20 cellular contexts compared by ENCODE assay signal in genomic region chr19:11061951-11062350, GRCh38. TPM values are rescaled to one million over a fixed set of nuclear protein-coding genes. Genes with fewer than 3 reads are reported as not detected.
DNase-seq lines count a peak whose midpoint lies in the region; TF ChIP-seq lines count a peak whose summit lies in the region.
"Had no signal": no experiment of that assay in that cellular context is flagged by ENCODE, and none has a peak within 500 bp of the region (broad histone marks: within the 10 kb centered on the region; RNA-seq: fewer than 3 reads in every experiment).

No MANE protein-coding gene starts in this region.

- dilution Hi-C loops in mammary epithelial cell (cut with HindIII; ENCODE audit: low sequenced_read_pairs) = loop anchor here (5.0 to 10.0 kb wide), 4 partner anchors 35 to 143 kb away; partner anchors contain the start of gene SMARCA4

- TF ChIP-seq CTCF in MCF 10A (IDR thresholded peaks at IDR 0.05; ENCODE audit: unreplicated experiment) (no peak), breast epithelium (IDR thresholded peaks at IDR 0.05) (no peak), mammary epithelial cell (conservative IDR thresholded peaks at IDR 0.05 in 1 of 2, IDR thresholded peaks at IDR 0.05 in 1 of 2; ENCODE audit: extremely low read depth in 1 of 2, insufficient read depth in 1 of 2, low read depth in 1 of 2, low read length in 2 of 2) (no peak)

- no peaks in the 10 kb centered on the region for H3K9me3 Mint-ChIP-seq in MCF 10A (ENCODE audit: unreplicated experiment)
- H3K9me3 Mint-ChIP-seq: CD4-positive, CD25-positive, alpha-beta regulatory T cell; GM23338 had no signal

- H3K36me3 Mint-ChIP-seq in MCF 10A (ENCODE audit: insufficient read depth, unreplicated experiment) = peaks cover 59% of the 10 kb centered on the region

- intact Hi-C loops in MCF 10A (cut with micrococcal nuclease) = no loop called here
- intact Hi-C loops in breast epithelium (cut with DNase I; ENCODE audit: low total_unique reads) = no loop called here
- intact Hi-C loops in mammary epithelial cell (cut with micrococcal nuclease) = no loop called here

- no peaks in the 10 kb centered on the region for H3K27me3 Mint-ChIP-seq in MCF 10A (ENCODE audit: insufficient read depth, unreplicated experiment)
- H3K27me3 Mint-ChIP-seq: B cell; CD4-positive, CD25-positive, alpha-beta regulatory T cell had no signal

- H3K36me3 ChIP-seq in breast epithelium (no peaks in the 10 kb centered on the region), mammary epithelial cell (ENCODE audit: insufficient read depth, low read length) (peaks cover 6% of the 10 kb centered on the region), stomach smooth muscle (ENCODE audit: control insufficient read depth in 2 of 2, insufficient read depth in 2 of 2, low read length in 2 of 2) (peaks cover 3 to 15% of the 10 kb centered on the region in 2 donors)

- TF ChIP-seq POLR2A in breast epithelium (IDR thresholded peaks at IDR 0.05) = no peak

- H3K4me2 ChIP-seq in mammary epithelial cell (ENCODE audit: insufficient read depth, low read depth, low read length) = no peak overlapping the region
- H3K4me2 ChIP-seq: GM23338 had no signal

- CTCF ChIA-PET in MCF 10A (lab: Yijun Ruan, JAX) = interaction anchor here (0.7 to 1.2 kb wide), 2 partner anchors 26 to 40 kb away, joined by 3 to 6 read pairs; no protein-coding TSS in a partner anchor
- CTCF ChIA-PET in mammary epithelial cell (lab: Charles Lee; ENCODE audit: low non-redundant PET) = no interaction called here

- H2AFZ ChIP-seq in mammary epithelial cell (ENCODE audit: low read depth, low read length) = no peak overlapping the region
- H2AFZ ChIP-seq: GM23338 had no signal

- POLR2A ChIA-PET in MCF 10A (lab: Yijun Ruan, JAX) = no interaction called here

- no peaks in the 10 kb centered on the region for H3K79me2 ChIP-seq in mammary epithelial cell (ENCODE audit: insufficient read depth, low read length)

- H3K4me3 Mint-ChIP-seq in MCF 10A (ENCODE audit: unreplicated experiment) = no peak overlapping the region
- H3K4me3 Mint-ChIP-seq: B cell; CD4-positive, CD25-positive, alpha-beta regulatory T cell; GM23338 had no signal

- in situ Hi-C loops in mammary epithelial cell (cut with MboI; ENCODE audit: low sequenced_read_pairs in 2 of 2) (no loop called here), G401 (cut with HindIII; ENCODE audit: low sequenced_read_pairs) (loop anchor here (5.0 kb wide), 1 partner anchor 35 kb away; no protein-coding TSS in a partner anchor)

- BruUV-seq in MCF 10A (replicated peaks; lab: Mats Ljungman, UMichigan) (TSS peak; percentile 70), mammary epithelial cell (replicated peaks; lab: Mats Ljungman, UMichigan) (TSS peak; percentile 95)

- H3K4me1 ChIP-seq in breast epithelium (no peaks in the 10 kb centered on the region), mammary epithelial cell (ENCODE audit: insufficient read depth, low read length) (peaks cover 3% of the 10 kb centered on the region), stomach smooth muscle (ENCODE audit: control insufficient read depth, insufficient read depth, low read length) (peaks cover 6% of the 10 kb centered on the region)
- H3K4me1 ChIP-seq: SJSA1 had no signal

- 93% methylated on average over 7 of the region's 14 CpGs for WGBS in mammary epithelial cell (ENCODE audit: low coverage, missing lambda C conversion rate)

- no peak overlapping the region for H3K27ac Mint-ChIP-seq in MCF 10A (ENCODE audit: low read depth, unreplicated experiment)
- H3K27ac Mint-ChIP-seq: B cell, GM23338 had no signal

- no peak overlapping the region for H3K4me3 ChIP-seq in breast epithelium
- H3K4me3 ChIP-seq in mammary epithelial cell (replicated peaks in 1 of 3; ENCODE audit: insufficient read depth in 1 of 3, low read depth in 2 of 3, low read length in 3 of 3) = no peak overlapping the region
- no peak overlapping the region for H3K4me3 ChIP-seq in stomach smooth muscle (ENCODE audit: low read length in 2 of 2)
- H3K4me3 ChIP-seq: GM23338, SJSA1 had no signal

- no peak for DNase-seq in MCF 10A (ENCODE audit: unreplicated experiment)
- no peak for DNase-seq in breast epithelium (ENCODE audit: low spot score in 2 of 2)
- no peak for DNase-seq in mammary epithelial cell
- DNase-seq in left kidney (ENCODE audit: low read depth, low spot score) = peak; percentile 85
- no peak for DNase-seq in G401 (ENCODE audit: low spot score)
- no peak for DNase-seq in cortex of kidney (lab: John Stamatoyannopoulos, UW)
- no peak for DNase-seq in globus pallidus (ENCODE audit: low spot score)
- DNase-seq: 8988T; CD4-positive, CD25-positive, alpha-beta regulatory T cell; COR-L47; GF-D8; KBM-7; NCI-H1417 treated with DMSO at 0.1 percent for 48 hours; NCI-H2029; NCI-H345; NCI-H524 treated with DMSO at 0.1 percent for 48 hours had no signal

- no peaks in the 10 kb centered on the region for H3K9me3 ChIP-seq in breast epithelium
- H3K9me3 ChIP-seq in mammary epithelial cell (replicated peaks; ENCODE audit: insufficient read depth, low read length) = no peaks in the 10 kb centered on the region
- H3K9me3 ChIP-seq in stomach smooth muscle (ENCODE audit: control insufficient read depth in 2 of 2, low read length in 2 of 2) = no peaks in the 10 kb centered on the region
- H3K9me3 ChIP-seq: SJSA1 had no signal

- no peaks in the 10 kb centered on the region for H4K20me1 ChIP-seq in mammary epithelial cell (ENCODE audit: insufficient read depth, low read length)

- peaks cover 4% of the 10 kb centered on the region for H3K4me1 Mint-ChIP-seq in MCF 10A (ENCODE audit: insufficient read depth, unreplicated experiment)
- H3K4me1 Mint-ChIP-seq: B cell, GM23338 had no signal

- H3K9ac ChIP-seq in mammary epithelial cell (ENCODE audit: insufficient read depth, low read length) (no peak overlapping the region), stomach smooth muscle (ENCODE audit: low read length in 2 of 2) (peak overlapping the region in 1 of 2 donors; percentile 16)

- H3K27ac ChIP-seq in breast epithelium (no peak overlapping the region), mammary epithelial cell (ENCODE audit: insufficient read depth, low read depth, low read length) (no peak overlapping the region), stomach smooth muscle (ENCODE audit: low read length) (peak overlapping the region; percentile 60)
- H3K27ac ChIP-seq: SJSA1 had no signal

- H3K27me3 ChIP-seq in breast epithelium (no peaks in the 10 kb centered on the region), mammary epithelial cell (ENCODE audit: insufficient read depth, low read length) (no peaks in the 10 kb centered on the region), stomach smooth muscle (ENCODE audit: control insufficient read depth in 1 of 2, insufficient read depth in 2 of 2, low read length in 2 of 2) (no peaks in the 10 kb centered on the region)
- H3K27me3 ChIP-seq: SJSA1 had no signal

RNA-seq across cellular contexts. Expression of gene LDLR, which starts 27.3 kb away (rescaled TPM):
- total RNA-seq in MCF 10A (2022) (126 and 127 TPM in 2 replicates), breast epithelium (10 to 100 TPM; 12.6 to 47.4 (median 45.6) TPM), mammary epithelial cell (100 to 1,000 TPM; 250 to 288 TPM)
- 259 TPM for polyA plus RNA-seq in mammary epithelial cell
- polyA minus RNA-seq in mammary epithelial cell = 470 TPM
- total RNA-seq in G401 (2014; rRNA removed; shearing (Covaris generic)) = 38.2 and 47.4 TPM in 2 replicates
